12 cellular contexts compared by ENCODE assay signal in the genomic region with DNA sequence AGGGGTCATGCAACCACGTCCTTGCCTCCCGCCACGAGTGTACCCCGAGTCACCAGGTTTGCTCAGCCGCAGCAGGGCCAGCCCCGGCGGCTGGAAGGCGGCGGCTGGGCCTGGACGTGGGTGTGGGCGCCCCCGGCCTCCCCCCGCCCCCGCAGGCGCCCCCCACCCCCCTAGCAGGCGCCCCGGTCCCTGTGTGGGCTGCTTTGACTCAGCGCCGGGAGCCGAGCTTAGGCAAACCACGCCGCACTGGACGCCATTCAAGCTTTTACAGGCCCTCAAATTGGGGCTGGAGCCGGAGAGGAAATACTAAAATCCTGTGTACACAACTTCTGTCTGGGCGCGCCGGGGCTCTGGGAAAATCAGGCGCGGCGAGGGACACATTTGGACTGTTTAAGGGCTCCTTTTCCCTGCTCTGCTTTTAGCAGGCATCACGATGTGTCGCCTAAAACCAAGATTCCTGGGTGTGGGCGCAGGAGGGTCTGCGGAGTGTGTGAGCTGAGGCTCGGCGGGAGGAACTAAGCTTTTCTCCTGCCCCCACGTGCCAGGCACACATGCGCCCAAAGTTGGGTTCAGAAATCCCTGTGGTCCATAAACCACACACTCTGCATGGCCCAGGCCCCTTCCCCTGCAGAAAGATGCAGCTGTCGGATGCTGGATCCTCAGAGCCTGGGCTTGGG. TPM values are rescaled to one million over a fixed set of nuclear protein-coding genes. Genes with fewer than 3 reads are reported as not detected.
A peak's percentile ranks its signal among the peaks of the same experiment; 100 is the strongest.
DNase-seq lines count a peak whose midpoint lies in the region; ATAC-seq and TF ChIP-seq lines count a peak whose summit lies in the region.
"Had no signal": no experiment of that assay in that cellular context is flagged by ENCODE, and none has a peak within 500 bp of the region (broad histone marks: within the 10 kb centered on the region; RNA-seq: fewer than 3 reads in every experiment).

No MANE protein-coding gene starts in this region.

- H3K4me1 ChIP-seq in urinary bladder (ENCODE audit: insufficient read depth) (no peaks in the 10 kb centered on the region), OCI-LY7 (ENCODE audit: insufficient read depth, low read length, poor library complexity, severe bottlenecking) (no peaks in the 10 kb centered on the region)
- H3K4me1 ChIP-seq: BLaER1 had no signal

- DNase-seq in activated T-cell treated with anti-CD3 and anti-CD28 coated beads, Interleukin-2, amount 50 U/mL, for 24 hours = peak; percentile 26
- no peak for DNase-seq in activated T-cell treated with anti-CD3 and anti-CD28 coated beads, Interleukin-2, amount 50 U/mL, for 4 hours
- DNase-seq in dedifferentiated amniotic fluid mesenchymal stem cell (ENCODE audit: extremely low spot score) (peak; percentile 39), lung microvascular endothelial cell (ENCODE audit: low read depth in 2 of 2) (peak; percentile 37 to 56), OCI-LY7 (ENCODE audit: low spot score) (no peak)
- DNase-seq in activated CD4-positive, CD25-positive, alpha-beta regulatory T cell treated with anti-CD3 and anti-CD28 coated beads, Interleukin-2, amount 50 U/mL, for 72 hours = no peak
- DNase-seq: activated effector memory CD4-positive, alpha-beta T cell treated with anti-CD3 and anti-CD28 coated beads, Interleukin-2, amount 50 U/mL, for 16 hours; NK-92 treated with Interleukin-12 subunit alpha and Interleukin-12 subunit beta, amount 100 ng/mL, for 24 hours had no signal

- no peak overlapping the region for H2AFZ ChIP-seq in OCI-LY7 (ENCODE audit: low read length)

- WGBS in urinary bladder = 22% methylated on average over 39 of the region's 39 CpGs

- no peaks in the 10 kb centered on the region for H3K4me1 Mint-ChIP-seq in activated T-cell treated with anti-CD3 and anti-CD28 coated beads, Interleukin-2, amount 50 U/mL, for 24 hours (ENCODE audit: low read depth)
- peaks cover 3% of the 10 kb centered on the region for H3K4me1 Mint-ChIP-seq in activated T-cell treated with anti-CD3 and anti-CD28 coated beads, Interleukin-2, amount 50 U/mL, for 4 hours (ENCODE audit: low read depth)

- H3K4me3 Mint-ChIP-seq in activated T-cell treated with anti-CD3 and anti-CD28 coated beads, Interleukin-2, amount 50 U/mL, for 24 hours = no peak overlapping the region
- no peak overlapping the region for H3K4me3 Mint-ChIP-seq in activated T-cell treated with anti-CD3 and anti-CD28 coated beads, Interleukin-2, amount 50 U/mL, for 4 hours
- H3K4me3 Mint-ChIP-seq: stimulated activated effector memory CD8-positive, alpha-beta T cell treated with anti-CD3 and anti-CD28 coated beads, Interleukin-12 subunit alpha, Interleukin-12 subunit beta, amount 100 ng/mL, for 72 hours had no signal

- no peak for ATAC-seq in activated T-cell treated with anti-CD3 and anti-CD28 coated beads, Interleukin-2, amount 50 U/mL, for 4 hours
- no peak for ATAC-seq in HG03378 (IDR thresholded peaks at IDR 0.05; ENCODE audit: unreplicated experiment)
- ATAC-seq: stimulated activated effector memory CD8-positive, alpha-beta T cell treated with anti-CD3 and anti-CD28 coated beads, Interleukin-12 subunit alpha, Interleukin-12 subunit beta, amount 100 ng/mL, for 72 hours had no signal

- no peaks in the 10 kb centered on the region for H3K9me3 Mint-ChIP-seq in activated T-cell treated with anti-CD3 and anti-CD28 coated beads, Interleukin-2, amount 50 U/mL, for 24 hours
- no peaks in the 10 kb centered on the region for H3K9me3 Mint-ChIP-seq in activated T-cell treated with anti-CD3 and anti-CD28 coated beads, Interleukin-2, amount 50 U/mL, for 4 hours
- H3K9me3 Mint-ChIP-seq: stimulated activated effector memory CD8-positive, alpha-beta T cell treated with anti-CD3 and anti-CD28 coated beads, Interleukin-12 subunit alpha, Interleukin-12 subunit beta, amount 100 ng/mL, for 72 hours had no signal

- H3K36me3 ChIP-seq in urinary bladder (ENCODE audit: insufficient read depth) = no peaks in the 10 kb centered on the region
- no peaks in the 10 kb centered on the region for H3K36me3 ChIP-seq in OCI-LY7 (ENCODE audit: insufficient read depth, low read length)
- H3K36me3 ChIP-seq: BLaER1 had no signal

- no peak overlapping the region for H3K4me2 ChIP-seq in OCI-LY7 (ENCODE audit: low read length)
- H3K4me2 ChIP-seq: BLaER1 had no signal

- H3K36me3 Mint-ChIP-seq in activated T-cell treated with anti-CD3 and anti-CD28 coated beads, Interleukin-2, amount 50 U/mL, for 24 hours (ENCODE audit: low read depth) = no peaks in the 10 kb centered on the region
- H3K36me3 Mint-ChIP-seq in activated T-cell treated with anti-CD3 and anti-CD28 coated beads, Interleukin-2, amount 50 U/mL, for 4 hours (ENCODE audit: insufficient read depth) = no peaks in the 10 kb centered on the region
- H3K36me3 Mint-ChIP-seq: stimulated activated effector memory CD8-positive, alpha-beta T cell treated with anti-CD3 and anti-CD28 coated beads, Interleukin-12 subunit alpha, Interleukin-12 subunit beta, amount 100 ng/mL, for 72 hours had no signal

- no peak overlapping the region for H3K4me3 ChIP-seq in urinary bladder (ENCODE audit: low read depth, low read length)
- no peak overlapping the region for H3K4me3 ChIP-seq in OCI-LY7 (ENCODE audit: low read depth, low read length, poor library complexity, severe bottlenecking)
- H3K4me3 ChIP-seq: BLaER1 had no signal

- POLR2A ChIA-PET in OCI-LY7 (lab: Charles Lee) = no interaction called here

- H3K9me2 ChIP-seq in OCI-LY7 (ENCODE audit: insufficient read depth, low read length) = no peaks in the 10 kb centered on the region

- H4K20me1 ChIP-seq in OCI-LY7 (ENCODE audit: insufficient read depth, low read length) = no peaks in the 10 kb centered on the region
- H4K20me1 ChIP-seq: BLaER1 had no signal

- H3K27ac Mint-ChIP-seq in activated T-cell treated with anti-CD3 and anti-CD28 coated beads, Interleukin-2, amount 50 U/mL, for 24 hours = no peak overlapping the region
- H3K27ac Mint-ChIP-seq: stimulated activated effector memory CD8-positive, alpha-beta T cell treated with anti-CD3 and anti-CD28 coated beads, Interleukin-12 subunit alpha, Interleukin-12 subunit beta, amount 100 ng/mL, for 72 hours had no signal

- no peak for TF ChIP-seq CTCF in OCI-LY7 (conservative IDR thresholded peaks at IDR 0.05; ENCODE audit: low read length)

- H3K79me2 ChIP-seq in OCI-LY7 (ENCODE audit: insufficient read depth, low read depth, low read length) = no peaks in the 10 kb centered on the region

- CTCF ChIA-PET in OCI-LY7 (lab: Charles Lee; ENCODE audit: unreplicated experiment) = no interaction called here

- no TSS peak for BruUV-seq in OCI-LY7 (replicated peaks; lab: Mats Ljungman, UMichigan)

- intact Hi-C loops in OCI-LY7 (cut with micrococcal nuclease; ENCODE audit: unreplicated experiment) = no loop called here

- H3K9me3 ChIP-seq in OCI-LY7 (ENCODE audit: low read length) = no peaks in the 10 kb centered on the region
- H3K9me3 ChIP-seq: BLaER1 had no signal

- H3K27me3 Mint-ChIP-seq in activated T-cell treated with anti-CD3 and anti-CD28 coated beads, Interleukin-2, amount 50 U/mL, for 24 hours = peaks cover 12% of the 10 kb centered on the region
- H3K27me3 Mint-ChIP-seq in activated T-cell treated with anti-CD3 and anti-CD28 coated beads, Interleukin-2, amount 50 U/mL, for 4 hours (ENCODE audit: low read depth) = peaks cover 11% of the 10 kb centered on the region

- H3K27ac ChIP-seq in urinary bladder (ENCODE audit: low read depth) (peak overlapping the region; percentile 30), OCI-LY7 (ENCODE audit: low read depth, low read length, poor library complexity, severe bottlenecking) (no peak overlapping the region)
- H3K27ac ChIP-seq: BLaER1 had no signal

RNA-seq across cellular contexts. Expression of a gene that starts 57.5 kb away (rescaled TPM):
- total RNA-seq in activated T-cell treated with anti-CD3 and anti-CD28 coated beads, Interleukin-2, amount 50 U/mL, for 4 hours = not detected
- total RNA-seq in lung microvascular endothelial cell = 9.8 and 44.6 TPM in 2 replicates
- 18.3 TPM for total RNA-seq in urinary bladder
- polyA plus RNA-seq in urinary bladder = 49.2 TPM
- 0.44 TPM in 1 of 2 replicates, not detected in the other for total RNA-seq in OCI-LY7 (2014; rRNA removed; shearing (Covaris generic))
- total RNA-seq in OCI-LY7 (2022) = not detected in 2 replicates

Comparison
In these comparisons a context has a peak if more than half of its experiments do, and no peak if none do; other contexts are left out.
1. DNase-seq: peak in activated T-cell treated with anti-CD3 and anti-CD28 coated beads, Interleukin-2, amount 50 U/mL, for 24 hours (single experiment), dedifferentiated amniotic fluid mesenchymal stem cell (single experiment) and lung microvascular endothelial cell (2 of 2); none in activated T-cell treated with anti-CD3 and anti-CD28 coated beads, Interleukin-2, amount 50 U/mL, for 4 hours (single experiment), activated CD4-positive, CD25-positive, alpha-beta regulatory T cell treated with anti-CD3 and anti-CD28 coated beads, Interleukin-2, amount 50 U/mL, for 72 hours (single experiment) and OCI-LY7 (single experiment).